ENCODE assay signal across 28 cellular contexts in genomic region chr3:143961351-143961750, GRCh38.
"Had no signal": no experiment of that assay in that cellular context is flagged by ENCODE, and none has a peak within 500 bp of the region (broad histone marks: within the 10 kb centered on the region; RNA-seq: fewer than 3 reads in every experiment).

No MANE protein-coding gene starts in this region.

- FAIRE-seq: TTC549 had no signal

- H3K27me3 ChIP-seq: ascending aorta had no signal

- H3K4me1 ChIP-seq: ascending aorta had no signal

- H3K36me3 ChIP-seq: ascending aorta had no signal

- H3K27ac ChIP-seq: ascending aorta, VCaP had no signal

- ATAC-seq: activated CD8-positive, alpha-beta T cell treated with anti-CD3 and anti-CD28 coated beads for 36 hours; activated naive CD8-positive, alpha-beta T cell treated with anti-CD3 and anti-CD28 coated beads, Interleukin-2, amount 50 U/mL, for 24 hours; activated T-cell treated with anti-CD3 and anti-CD28 coated beads, Interleukin-2, amount 50 U/mL, for 4 hours; activated T-cell treated with anti-CD3 and anti-CD28 coated beads, Interleukin-2, amount 50 U/mL, for 72 hours; activated T-helper 17 cell treated with anti-CD3 and anti-CD28 coated beads, Interleukin-2, amount 50 U/mL, for 72 hours had no signal

- DNase-seq: activated B cell treated with CpG ODN at 0.5 μM for 24 hours; activated CD4-positive, alpha-beta memory T cell treated with anti-CD3 and anti-CD28 coated beads for 36 hours; activated CD4-positive, alpha-beta T cell treated with anti-CD3 and anti-CD28 coated beads for 4 hours; activated CD4-positive, alpha-beta T cell treated with anti-CD3 and anti-CD28 coated beads, Interleukin-2, amount 10 ng/mL, durations not matched to agents 24 days and 14 days; activated CD4-positive, alpha-beta T cell treated with anti-CD3 and anti-CD28 coated beads, Interleukin-2, amount 50 U/mL, for 1 hour; activated CD4-positive, alpha-beta T cell treated with anti-CD3 and anti-CD28 coated beads, Interleukin-2, amount 50 U/mL, for 4 hours; activated CD4-positive, CD25-positive, alpha-beta regulatory T cell treated with anti-CD3 and anti-CD28 coated beads, Interleukin-2, amount 50 U/mL, for 72 hours; activated CD8-positive, alpha-beta memory T cell treated with anti-CD3 and anti-CD28 coated beads, Interleukin-2, amount 50 U/mL, for 4 hours; activated CD8-positive, alpha-beta T cell treated with anti-CD3 and anti-CD28 coated beads for 36 hours; activated gamma-delta T cell; activated naive CD4-positive, alpha-beta T cell treated with anti-CD3 and anti-CD28 coated beads, Interleukin-2, amount 10 ng/mL, durations not matched to agents 7 days and 5 days; activated naive CD4-positive, alpha-beta T cell treated with Interleukin-2 at 50 U/mL for 16 hours; activated naive CD8-positive, alpha-beta T cell treated with anti-CD3 and anti-CD28 coated beads, Interleukin-2, amount 10 ng/mL, durations not matched to agents 7 days and 5 days; activated naive CD8-positive, alpha-beta T cell treated with anti-CD3 and anti-CD28 coated beads, Interleukin-2, amount 50 U/mL, for 24 hours; activated T-cell treated with anti-CD3 and anti-CD28 coated beads for 4 hours; activated T-cell treated with anti-CD3 and anti-CD28 coated beads, Interleukin-2, amount 50 U/mL, for 1 hour; activated T-cell treated with anti-CD3 and anti-CD28 coated beads, Interleukin-2, amount 50 U/mL, for 4 hours; activated T-cell treated with anti-CD3 and anti-CD28 coated beads, Interleukin-2, amount 50 U/mL, for 72 hours; amygdala; anterior cingulate cortex; central memory CD4-positive, alpha-beta T cell; T-helper 1 cell; T-helper 2 cell; T-helper 9 cell had no signal

- H3K4me3 ChIP-seq: ascending aorta had no signal
